8 cellular contexts compared by ENCODE assay signal in genomic region chr1:162276493-162276892, GRCh38.
DNase-seq lines count a peak whose midpoint lies in the region; ATAC-seq and TF ChIP-seq lines count a peak whose summit lies in the region.

No MANE protein-coding gene starts in this region.

- no peaks in the 10 kb centered on the region for H3K9me3 ChIP-seq in left lung

- H3K4me1 ChIP-seq in left lung = no peaks in the 10 kb centered on the region

- H3K36me3 ChIP-seq in GM06990 (ENCODE audit: control insufficient read depth, insufficient read depth, low read length) = no peaks in the 10 kb centered on the region
- no peaks in the 10 kb centered on the region for H3K36me3 ChIP-seq in left lung

- ATAC-seq in left lung (peak; percentile 81), GM19463 (IDR thresholded peaks at IDR 0.05; ENCODE audit: unreplicated experiment) (no peak), GM18505 (IDR thresholded peaks at IDR 0.05; ENCODE audit: unreplicated experiment) (no peak)

- DNase-seq in GM06990 (ENCODE audit: extremely low read depth, insufficient read length) = no peak
- peak; percentile 49 for DNase-seq in NB4 (ENCODE audit: low read depth)
- peak; percentile 27 for DNase-seq in amniotic epithelial cell (ENCODE audit: low read depth)
- DNase-seq in left lung = no peak
- no peak for DNase-seq in coronary artery (ENCODE audit: low spot score)
- DNase-seq in amniotic stem cell (lab: John Stamatoyannopoulos, UW) = no peak

- H3K27ac ChIP-seq in left lung = no peak overlapping the region
- H3K27ac ChIP-seq in coronary artery = no peak overlapping the region

- TF ChIP-seq POLR2A in NB4 (IDR thresholded peaks at IDR 0.05; ENCODE audit: extremely low read depth, insufficient read length) (no peak), GM18505 (IDR thresholded peaks at IDR 0.05; ENCODE audit: borderline replicate concordance, extremely low read depth, insufficient read depth, insufficient read length) (no peak)

- TF ChIP-seq CTCF in GM06990 (IDR thresholded peaks at IDR 0.05; ENCODE audit: insufficient read depth, low read length, poor library complexity, severe bottlenecking) (peak; percentile 46), NB4 (IDR thresholded peaks at IDR 0.05; ENCODE audit: low read depth, low read length) (peak; percentile 23), left lung (IDR thresholded peaks at IDR 0.05) (no peak), coronary artery (IDR thresholded peaks at IDR 0.05) (no peak)

- H3K27me3 ChIP-seq in GM06990 (replicated peaks; ENCODE audit: control insufficient read depth, insufficient read depth, low read length) = no peaks in the 10 kb centered on the region
- H3K27me3 ChIP-seq in left lung = no peaks in the 10 kb centered on the region

- no peak overlapping the region for H3K4me3 ChIP-seq in GM06990 (replicated peaks; ENCODE audit: low read depth, low read length)
- H3K4me3 ChIP-seq in NB4 (ENCODE audit: low read depth, low read length) = no peak overlapping the region
- H3K4me3 ChIP-seq in left lung = no peak overlapping the region
- H3K4me3 ChIP-seq in coronary artery = no peak overlapping the region

- intact Hi-C loops in left lung (cut with DNase I) = loop anchor here in 1 of 2 donors (2.0 kb wide), 1 partner anchor 220 kb away; no protein-coding TSS in a partner anchor

Comparison
In these comparisons a context has a peak if more than half of its experiments do, and no peak if none do; other contexts are left out.
1. DNase-seq: peak in NB4 (single experiment) and amniotic epithelial cell (single experiment); none in GM06990 (single experiment), left lung (0 of 2), coronary artery (single experiment) and amniotic stem cell (single experiment).
2. CTCF ChIP-seq: peak in GM06990 (single experiment) and NB4 (single experiment); none in left lung (0 of 2) and coronary artery (single experiment).